32 cellular contexts compared by ENCODE assay signal in genomic region chr16:80189481-80190163, GRCh38.
"Had no signal": no experiment of that assay in that cellular context is flagged by ENCODE, and none has a peak within 500 bp of the region (broad histone marks: within the 10 kb centered on the region; RNA-seq: fewer than 3 reads in every experiment).

No MANE protein-coding gene starts in this region.

- H3K4me3 ChIP-seq: body of pancreas, gastroesophageal sphincter, heart left ventricle, ovary, smooth muscle cell, uterus had no signal

- DNase-seq: activated CD4-positive, alpha-beta T cell treated with anti-CD3 and anti-CD28 coated beads, Interleukin-2, amount 50 U/mL, for 1 hour; activated CD4-positive, CD25-positive, alpha-beta regulatory T cell treated with anti-CD3 and anti-CD28 coated beads, Interleukin-2, amount 50 U/mL, for 72 hours; activated CD8-positive, alpha-beta T cell treated with anti-CD3 and anti-CD28 coated beads for 36 hours; activated naive CD4-positive, alpha-beta T cell; activated T-cell treated with anti-CD3 and anti-CD28 coated beads, Interleukin-2, amount 50 U/mL, for 48 hours; aorta; body of pancreas; dermis blood vessel endothelial cell; effector CD4-positive, alpha-beta T cell; erythroblast; heart left ventricle; hypothalamus; immature natural killer cell; kidney; naive thymus-derived CD4-positive, alpha-beta T cell; ovary; stimulated activated CD4-positive, alpha-beta T cell treated with anti-CD3 and anti-CD28 coated beads, Interleukin-1b, Interleukin-23, amount 100 ng/mL, for 48 hours; stimulated activated CD4-positive, alpha-beta T cell treated with anti-CD3 and anti-CD28 coated beads, Interleukin-4, amount 100 ng/mL, for 4 hours; stimulated activated CD8-positive, alpha-beta memory T cell treated with anti-CD3 and anti-CD28 coated beads, Interleukin-4, amount 100 ng/mL, for 48 hours; stimulated activated naive CD8-positive, alpha-beta T cell treated with anti-CD3 and anti-CD28 coated beads, Interleukin-15, amount 100 ng/mL, for 72 hours; substantia nigra; T-helper 9 cell; uterus had no signal

- H3K27ac Mint-ChIP-seq: activated CD8-positive, alpha-beta T cell treated with anti-CD3 and anti-CD28 coated beads for 36 hours; activated naive CD8-positive, alpha-beta T cell; activated T-helper 2 cell treated with anti-CD3 and anti-CD28 coated beads, Interferon-gamma antibody, Interleukin-2, Interleukin-4, amounts not matched to agents 10 μg/mL and 5 μg/mL and 100 μg/mL, durations not matched to agents 14 hours and 24 hours and 36 hours; immature natural killer cell; mesothelial cell of epicardium; naive thymus-derived CD4-positive, alpha-beta T cell; progenitor cell of endocrine pancreas; stimulated activated memory B cell treated with anti-CD40 and anti-IgM and Interleukin-4, amounts not matched to agents 10 μg/mL and 1 μg/mL and 100 μg/mL, for 72 hours; stimulated activated naive CD8-positive, alpha-beta T cell treated with anti-CD3 and anti-CD28 coated beads, Interleukin-15, amount 100 ng/mL, for 72 hours; T-helper 1 cell treated with Interleukin-12 subunit alpha and Interleukin-12 subunit beta and Interleukin-4 antibody, amounts not matched to agents 30 μg/mL and 1 μg/mL, for 36 hours; type B pancreatic cell had no signal

- H3K4me1 ChIP-seq: body of pancreas, gastroesophageal sphincter, heart left ventricle, uterus had no signal

- H3K4me1 Mint-ChIP-seq: immature natural killer cell; mesothelial cell of epicardium; naive thymus-derived CD4-positive, alpha-beta T cell; stimulated activated memory B cell treated with anti-CD40 and anti-IgM and Interleukin-4, amounts not matched to agents 10 μg/mL and 1 μg/mL and 100 μg/mL, for 72 hours; stimulated activated naive CD8-positive, alpha-beta T cell treated with anti-CD3 and anti-CD28 coated beads, Interleukin-15, amount 100 ng/mL, for 72 hours had no signal

- H3K4me3 Mint-ChIP-seq: activated CD8-positive, alpha-beta T cell treated with anti-CD3 and anti-CD28 coated beads for 36 hours; activated naive CD8-positive, alpha-beta T cell; immature natural killer cell; mesothelial cell of epicardium; naive thymus-derived CD4-positive, alpha-beta T cell; stimulated activated memory B cell treated with anti-CD40 and anti-IgM and Interleukin-4, amounts not matched to agents 10 μg/mL and 1 μg/mL and 100 μg/mL, for 72 hours; stimulated activated naive CD8-positive, alpha-beta T cell treated with anti-CD3 and anti-CD28 coated beads, Interleukin-15, amount 100 ng/mL, for 72 hours; T-helper 1 cell treated with Interleukin-12 subunit alpha and Interleukin-12 subunit beta and Interleukin-4 antibody, amounts not matched to agents 30 μg/mL and 1 μg/mL, for 36 hours; type B pancreatic cell had no signal

- H3K27me3 Mint-ChIP-seq: type B pancreatic cell had no signal

- H3K36me3 ChIP-seq: gastroesophageal sphincter, heart left ventricle, ovary, uterus had no signal

- H3K36me3 Mint-ChIP-seq: activated naive CD8-positive, alpha-beta T cell; immature natural killer cell; mesothelial cell of epicardium; naive thymus-derived CD4-positive, alpha-beta T cell; stimulated activated memory B cell treated with anti-CD40 and anti-IgM and Interleukin-4, amounts not matched to agents 10 μg/mL and 1 μg/mL and 100 μg/mL, for 72 hours; type B pancreatic cell had no signal

- H3K9me3 Mint-ChIP-seq: activated CD8-positive, alpha-beta T cell treated with anti-CD3 and anti-CD28 coated beads for 36 hours; activated T-helper 2 cell treated with anti-CD3 and anti-CD28 coated beads, Interferon-gamma antibody, Interleukin-2, Interleukin-4, amounts not matched to agents 10 μg/mL and 5 μg/mL and 100 μg/mL, durations not matched to agents 14 hours and 24 hours and 36 hours; mesothelial cell of epicardium; stimulated activated memory B cell treated with anti-CD40 and anti-IgM and Interleukin-4, amounts not matched to agents 10 μg/mL and 1 μg/mL and 100 μg/mL, for 72 hours; T-helper 1 cell treated with Interleukin-12 subunit alpha and Interleukin-12 subunit beta and Interleukin-4 antibody, amounts not matched to agents 30 μg/mL and 1 μg/mL, for 36 hours; type B pancreatic cell had no signal

- H3K27me3 ChIP-seq: body of pancreas, gastroesophageal sphincter, heart left ventricle, ovary, uterus had no signal

- H3K27ac ChIP-seq: body of pancreas, gastroesophageal sphincter, heart left ventricle, ovary, uterus had no signal

- H3K9me3 ChIP-seq: body of pancreas, gastroesophageal sphincter, heart left ventricle, ovary, uterus had no signal
